1 cellular context compared by ENCODE assay signal in the genomic region with DNA sequence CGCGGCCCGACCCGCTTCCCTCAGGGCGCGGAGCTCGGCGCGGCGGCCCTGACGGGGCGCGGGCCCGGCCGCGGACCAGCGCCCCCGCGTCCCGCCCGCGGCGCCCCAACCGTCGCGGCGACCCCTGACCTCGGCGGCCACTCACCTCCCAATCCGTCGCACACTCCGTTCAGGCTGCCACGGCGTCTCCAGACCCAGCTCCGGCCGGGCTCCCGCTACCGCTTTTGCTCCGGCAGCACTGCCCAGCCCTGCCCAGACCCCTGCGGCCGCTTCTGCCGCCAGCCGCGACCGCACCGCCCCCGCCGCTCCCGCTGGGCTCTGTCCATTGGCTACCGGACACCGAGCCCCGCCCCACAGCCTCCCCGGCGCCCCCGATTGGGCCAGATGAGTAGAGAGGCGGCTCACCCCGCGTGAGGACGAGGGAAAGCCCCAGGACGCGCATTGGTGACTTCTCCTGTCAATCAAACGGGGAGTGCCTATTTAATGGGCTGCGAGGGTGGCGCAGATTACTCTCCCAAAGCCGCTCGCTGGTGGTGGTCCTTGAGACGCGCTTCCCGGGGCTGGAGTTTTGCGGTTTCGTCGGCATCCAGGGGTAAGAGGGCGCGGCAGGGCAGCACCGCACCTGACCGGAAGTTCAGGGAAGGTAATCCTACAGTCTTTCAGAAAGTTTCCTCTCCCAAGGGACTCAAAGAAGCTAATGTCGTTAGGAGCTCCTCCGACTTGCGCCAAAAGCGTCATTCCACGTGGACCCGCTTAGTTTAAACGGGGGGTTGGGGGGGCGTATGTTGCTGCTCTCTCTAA.
TF ChIP-seq lines count a peak whose summit lies in the region.

A gene with protein sequence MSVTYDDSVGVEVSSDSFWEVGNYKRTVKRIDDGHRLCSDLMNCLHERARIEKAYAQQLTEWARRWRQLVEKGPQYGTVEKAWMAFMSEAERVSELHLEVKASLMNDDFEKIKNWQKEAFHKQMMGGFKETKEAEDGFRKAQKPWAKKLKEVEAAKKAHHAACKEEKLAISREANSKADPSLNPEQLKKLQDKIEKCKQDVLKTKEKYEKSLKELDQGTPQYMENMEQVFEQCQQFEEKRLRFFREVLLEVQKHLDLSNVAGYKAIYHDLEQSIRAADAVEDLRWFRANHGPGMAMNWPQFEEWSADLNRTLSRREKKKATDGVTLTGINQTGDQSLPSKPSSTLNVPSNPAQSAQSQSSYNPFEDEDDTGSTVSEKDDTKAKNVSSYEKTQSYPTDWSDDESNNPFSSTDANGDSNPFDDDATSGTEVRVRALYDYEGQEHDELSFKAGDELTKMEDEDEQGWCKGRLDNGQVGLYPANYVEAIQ (minus strand): TSS at position 274 of the 801 bp plus-strand sequence. CDS start 103,069 bp downstream, outside the sequence.

TF ChIP-seq in K562, 482 proteins besides CTCF, POLR2A, EP300 and RAD21 (continued from another document and continues in another):
- TF ChIP-seq, protein P1, sequence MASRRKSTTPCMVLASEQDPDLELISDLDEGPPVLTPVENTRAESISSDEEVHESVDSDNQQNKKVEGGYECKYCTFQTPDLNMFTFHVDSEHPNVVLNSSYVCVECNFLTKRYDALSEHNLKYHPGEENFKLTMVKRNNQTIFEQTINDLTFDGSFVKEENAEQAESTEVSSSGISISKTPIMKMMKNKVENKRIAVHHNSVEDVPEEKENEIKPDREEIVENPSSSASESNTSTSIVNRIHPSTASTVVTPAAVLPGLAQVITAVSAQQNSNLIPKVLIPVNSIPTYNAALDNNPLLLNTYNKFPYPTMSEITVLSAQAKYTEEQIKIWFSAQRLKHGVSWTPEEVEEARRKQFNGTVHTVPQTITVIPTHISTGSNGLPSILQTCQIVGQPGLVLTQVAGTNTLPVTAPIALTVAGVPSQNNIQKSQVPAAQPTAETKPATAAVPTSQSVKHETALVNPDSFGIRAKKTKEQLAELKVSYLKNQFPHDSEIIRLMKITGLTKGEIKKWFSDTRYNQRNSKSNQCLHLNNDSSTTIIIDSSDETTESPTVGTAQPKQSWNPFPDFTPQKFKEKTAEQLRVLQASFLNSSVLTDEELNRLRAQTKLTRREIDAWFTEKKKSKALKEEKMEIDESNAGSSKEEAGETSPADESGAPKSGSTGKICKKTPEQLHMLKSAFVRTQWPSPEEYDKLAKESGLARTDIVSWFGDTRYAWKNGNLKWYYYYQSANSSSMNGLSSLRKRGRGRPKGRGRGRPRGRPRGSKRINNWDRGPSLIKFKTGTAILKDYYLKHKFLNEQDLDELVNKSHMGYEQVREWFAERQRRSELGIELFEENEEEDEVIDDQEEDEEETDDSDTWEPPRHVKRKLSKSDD (conservative IDR thresholded peaks at IDR 0.05; ENCODE audit: low read length): no peak
- TF ChIP-seq ZNF764 (CRISPR knock-in tag; IDR thresholded peaks at IDR 0.05; ENCODE audit: low read depth): no peak
- no peak for TF ChIP-seq ZNF12 (CRISPR knock-in tag; IDR thresholded peaks at IDR 0.05)
- no peak for TF ChIP-seq FOXA1 (IDR thresholded peaks at IDR 0.05; ENCODE audit: borderline replicate concordance)
- TF ChIP-seq, protein P2, sequence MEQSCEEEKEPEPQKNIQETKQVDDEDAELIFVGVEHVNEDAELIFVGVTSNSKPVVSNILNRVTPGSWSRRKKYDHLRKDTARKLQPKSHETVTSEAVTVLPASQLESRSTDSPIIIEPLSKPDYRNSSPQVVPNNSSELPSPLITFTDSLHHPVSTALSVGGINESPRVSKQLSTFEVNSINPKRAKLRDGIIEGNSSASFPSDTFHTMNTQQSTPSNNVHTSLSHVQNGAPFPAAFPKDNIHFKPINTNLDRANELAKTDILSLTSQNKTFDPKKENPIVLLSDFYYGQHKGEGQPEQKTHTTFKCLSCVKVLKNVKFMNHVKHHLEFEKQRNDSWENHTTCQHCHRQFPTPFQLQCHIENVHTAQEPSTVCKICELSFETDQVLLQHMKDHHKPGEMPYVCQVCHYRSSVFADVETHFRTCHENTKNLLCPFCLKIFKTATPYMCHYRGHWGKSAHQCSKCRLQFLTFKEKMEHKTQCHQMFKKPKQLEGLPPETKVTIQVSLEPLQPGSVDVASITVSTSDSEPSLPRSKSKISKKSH (CRISPR knock-in tag; IDR thresholded peaks at IDR 0.05): no peak
- no peak for TF ChIP-seq KDM2B (CRISPR knock-in tag; IDR thresholded peaks at IDR 0.05)
- TF ChIP-seq, protein P3, sequence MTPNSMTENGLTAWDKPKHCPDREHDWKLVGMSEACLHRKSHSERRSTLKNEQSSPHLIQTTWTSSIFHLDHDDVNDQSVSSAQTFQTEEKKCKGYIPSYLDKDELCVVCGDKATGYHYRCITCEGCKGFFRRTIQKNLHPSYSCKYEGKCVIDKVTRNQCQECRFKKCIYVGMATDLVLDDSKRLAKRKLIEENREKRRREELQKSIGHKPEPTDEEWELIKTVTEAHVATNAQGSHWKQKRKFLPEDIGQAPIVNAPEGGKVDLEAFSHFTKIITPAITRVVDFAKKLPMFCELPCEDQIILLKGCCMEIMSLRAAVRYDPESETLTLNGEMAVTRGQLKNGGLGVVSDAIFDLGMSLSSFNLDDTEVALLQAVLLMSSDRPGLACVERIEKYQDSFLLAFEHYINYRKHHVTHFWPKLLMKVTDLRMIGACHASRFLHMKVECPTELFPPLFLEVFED (CRISPR knock-in tag; conservative IDR thresholded peaks at IDR 0.05): no peak
- TF ChIP-seq, protein P4, sequence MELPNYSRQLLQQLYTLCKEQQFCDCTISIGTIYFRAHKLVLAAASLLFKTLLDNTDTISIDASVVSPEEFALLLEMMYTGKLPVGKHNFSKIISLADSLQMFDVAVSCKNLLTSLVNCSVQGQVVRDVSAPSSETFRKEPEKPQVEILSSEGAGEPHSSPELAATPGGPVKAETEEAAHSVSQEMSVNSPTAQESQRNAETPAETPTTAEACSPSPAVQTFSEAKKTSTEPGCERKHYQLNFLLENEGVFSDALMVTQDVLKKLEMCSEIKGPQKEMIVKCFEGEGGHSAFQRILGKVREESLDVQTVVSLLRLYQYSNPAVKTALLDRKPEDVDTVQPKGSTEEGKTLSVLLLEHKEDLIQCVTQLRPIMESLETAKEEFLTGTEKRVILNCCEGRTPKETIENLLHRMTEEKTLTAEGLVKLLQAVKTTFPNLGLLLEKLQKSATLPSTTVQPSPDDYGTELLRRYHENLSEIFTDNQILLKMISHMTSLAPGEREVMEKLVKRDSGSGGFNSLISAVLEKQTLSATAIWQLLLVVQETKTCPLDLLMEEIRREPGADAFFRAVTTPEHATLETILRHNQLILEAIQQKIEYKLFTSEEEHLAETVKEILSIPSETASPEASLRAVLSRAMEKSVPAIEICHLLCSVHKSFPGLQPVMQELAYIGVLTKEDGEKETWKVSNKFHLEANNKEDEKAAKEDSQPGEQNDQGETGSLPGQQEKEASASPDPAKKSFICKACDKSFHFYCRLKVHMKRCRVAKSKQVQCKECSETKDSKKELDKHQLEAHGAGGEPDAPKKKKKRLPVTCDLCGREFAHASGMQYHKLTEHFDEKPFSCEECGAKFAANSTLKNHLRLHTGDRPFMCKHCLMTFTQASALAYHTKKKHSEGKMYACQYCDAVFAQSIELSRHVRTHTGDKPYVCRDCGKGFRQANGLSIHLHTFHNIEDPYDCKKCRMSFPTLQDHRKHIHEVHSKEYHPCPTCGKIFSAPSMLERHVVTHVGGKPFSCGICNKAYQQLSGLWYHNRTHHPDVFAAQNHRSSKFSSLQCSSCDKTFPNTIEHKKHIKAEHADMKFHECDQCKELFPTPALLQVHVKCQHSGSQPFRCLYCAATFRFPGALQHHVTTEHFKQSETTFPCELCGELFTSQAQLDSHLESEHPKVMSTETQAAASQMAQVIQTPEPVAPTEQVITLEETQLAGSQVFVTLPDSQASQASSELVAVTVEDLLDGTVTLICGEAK (IDR thresholded peaks at IDR 0.05): 0 out of 2 replicates have a peak, but pooled peaks have one; percentile 39
- TF ChIP-seq, protein P4 (CRISPR knock-in tag; IDR thresholded peaks at IDR 0.05): no peak
- TF ChIP-seq ZNF212 (CRISPR knock-in tag; IDR thresholded peaks at IDR 0.05): no peak
- TF ChIP-seq, protein P5, sequence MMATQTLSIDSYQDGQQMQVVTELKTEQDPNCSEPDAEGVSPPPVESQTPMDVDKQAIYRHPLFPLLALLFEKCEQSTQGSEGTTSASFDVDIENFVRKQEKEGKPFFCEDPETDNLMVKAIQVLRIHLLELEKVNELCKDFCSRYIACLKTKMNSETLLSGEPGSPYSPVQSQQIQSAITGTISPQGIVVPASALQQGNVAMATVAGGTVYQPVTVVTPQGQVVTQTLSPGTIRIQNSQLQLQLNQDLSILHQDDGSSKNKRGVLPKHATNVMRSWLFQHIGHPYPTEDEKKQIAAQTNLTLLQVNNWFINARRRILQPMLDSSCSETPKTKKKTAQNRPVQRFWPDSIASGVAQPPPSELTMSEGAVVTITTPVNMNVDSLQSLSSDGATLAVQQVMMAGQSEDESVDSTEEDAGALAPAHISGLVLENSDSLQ (IDR thresholded peaks at IDR 0.05): peak; percentile 99
- no peak for TF ChIP-seq KHSRP (IDR thresholded peaks at IDR 0.05)
- no peak for TF ChIP-seq ARID1B (IDR thresholded peaks at IDR 0.05)
- no peak for TF ChIP-seq CBFB (CRISPR knock-in tag; IDR thresholded peaks at IDR 0.05)
- no peak for TF ChIP-seq RBM17 (IDR thresholded peaks at IDR 0.05; ENCODE audit: borderline replicate concordance, low read depth, low read length)
- TF ChIP-seq, protein P6, sequence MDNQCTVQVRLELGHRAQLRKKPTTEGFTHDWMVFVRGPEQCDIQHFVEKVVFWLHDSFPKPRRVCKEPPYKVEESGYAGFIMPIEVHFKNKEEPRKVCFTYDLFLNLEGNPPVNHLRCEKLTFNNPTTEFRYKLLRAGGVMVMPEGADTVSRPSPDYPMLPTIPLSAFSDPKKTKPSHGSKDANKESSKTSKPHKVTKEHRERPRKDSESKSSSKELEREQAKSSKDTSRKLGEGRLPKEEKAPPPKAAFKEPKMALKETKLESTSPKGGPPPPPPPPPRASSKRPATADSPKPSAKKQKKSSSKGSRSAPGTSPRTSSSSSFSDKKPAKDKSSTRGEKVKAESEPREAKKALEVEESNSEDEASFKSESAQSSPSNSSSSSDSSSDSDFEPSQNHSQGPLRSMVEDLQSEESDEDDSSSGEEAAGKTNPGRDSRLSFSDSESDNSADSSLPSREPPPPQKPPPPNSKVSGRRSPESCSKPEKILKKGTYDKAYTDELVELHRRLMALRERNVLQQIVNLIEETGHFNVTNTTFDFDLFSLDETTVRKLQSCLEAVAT (IDR thresholded peaks at IDR 0.05): no peak
- no peak for TF ChIP-seq SMARCA5 (IDR thresholded peaks at IDR 0.05)
- no peak for TF ChIP-seq NR3C1 (CRISPR knock-in tag; IDR thresholded peaks at IDR 0.05)
- no peak for TF ChIP-seq SMAD4 (CRISPR knock-in tag; conservative IDR thresholded peaks at IDR 0.05)
- TF ChIP-seq, protein P7, sequence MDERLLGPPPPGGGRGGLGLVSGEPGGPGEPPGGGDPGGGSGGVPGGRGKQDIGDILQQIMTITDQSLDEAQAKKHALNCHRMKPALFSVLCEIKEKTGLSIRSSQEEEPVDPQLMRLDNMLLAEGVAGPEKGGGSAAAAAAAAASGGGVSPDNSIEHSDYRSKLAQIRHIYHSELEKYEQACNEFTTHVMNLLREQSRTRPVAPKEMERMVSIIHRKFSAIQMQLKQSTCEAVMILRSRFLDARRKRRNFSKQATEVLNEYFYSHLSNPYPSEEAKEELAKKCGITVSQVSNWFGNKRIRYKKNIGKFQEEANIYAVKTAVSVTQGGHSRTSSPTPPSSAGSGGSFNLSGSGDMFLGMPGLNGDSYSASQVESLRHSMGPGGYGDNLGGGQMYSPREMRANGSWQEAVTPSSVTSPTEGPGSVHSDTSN (CRISPR knock-in tag; IDR thresholded peaks at IDR 0.05; ENCODE audit: low read depth): peak; percentile 86
- TF ChIP-seq, protein P7 (tag; conservative IDR thresholded peaks at IDR 0.05; ENCODE audit: low read depth): peak; percentile 97
- no peak for TF ChIP-seq GABPA (tag; conservative IDR thresholded peaks at IDR 0.05; ENCODE audit: low read depth)
- TF ChIP-seq SRSF9 (IDR thresholded peaks at IDR 0.05; ENCODE audit: borderline replicate concordance, low read depth, low read length): no peak
- TF ChIP-seq NCOA1 (IDR thresholded peaks at IDR 0.05; ENCODE audit: low read depth): no peak
- TF ChIP-seq GTF2A2 (tag; IDR thresholded peaks at IDR 0.05): peak; percentile 86
